23 cellular contexts compared by ENCODE assay signal in genomic region chr10:130453036-130453720, GRCh38.
"Had no signal": no experiment of that assay in that cellular context is flagged by ENCODE, and none has a peak within 500 bp of the region (broad histone marks: within the 10 kb centered on the region; RNA-seq: fewer than 3 reads in every experiment).

No MANE protein-coding gene starts in this region.

- H3K36me3 ChIP-seq: left lung, pancreas, right lobe of liver, stomach, tibial artery, upper lobe of left lung had no signal

- H3K4me1 Mint-ChIP-seq: naive thymus-derived CD8-positive, alpha-beta T cell; stimulated activated effector memory CD8-positive, alpha-beta T cell treated with anti-CD3 and anti-CD28 coated beads, Interleukin-12 subunit alpha, Interleukin-12 subunit beta, amount 100 ng/mL, for 72 hours had no signal

- ATAC-seq: effector memory CD8-positive, alpha-beta T cell; left lung; naive thymus-derived CD8-positive, alpha-beta T cell; pancreas; right lobe of liver; stimulated activated effector memory CD8-positive, alpha-beta T cell treated with anti-CD3 and anti-CD28 coated beads, Interleukin-12 subunit alpha, Interleukin-12 subunit beta, amount 100 ng/mL, for 72 hours had no signal

- H3K9me3 Mint-ChIP-seq: nephron progenitor cell had no signal

- H3K27ac ChIP-seq: hepatocyte, left lung, pancreas, right lobe of liver, stomach, tibial artery, upper lobe of left lung had no signal

- H3K27ac Mint-ChIP-seq: effector memory CD8-positive, alpha-beta T cell; naive thymus-derived CD8-positive, alpha-beta T cell; stimulated activated effector memory CD8-positive, alpha-beta T cell treated with anti-CD3 and anti-CD28 coated beads, Interleukin-12 subunit alpha, Interleukin-12 subunit beta, amount 100 ng/mL, for 72 hours had no signal

- H3K4me3 ChIP-seq: hepatocyte, left lung, pancreas, right lobe of liver, smooth muscle cell, stomach, tibial artery, upper lobe of left lung had no signal

- H3K4me1 ChIP-seq: left lung, pancreas, right lobe of liver, stomach, tibial artery, upper lobe of left lung had no signal

- DNase-seq: cortex of kidney; effector memory CD8-positive, alpha-beta T cell; erythroblast; kidney; left lung; mesenchymal stem cell; midbrain; nephron progenitor cell; occipital lobe; retina; stimulated activated CD4-positive, alpha-beta T cell treated with anti-CD3 and anti-CD28 coated beads, Interleukin-12 subunit alpha, Interleukin-12 subunit beta, amount 100 ng/mL, for 4 hours; stimulated activated CD4-positive, alpha-beta T cell treated with anti-CD3 and anti-CD28 coated beads, Interleukin-1b, Interleukin-23, amount 100 ng/mL, for 48 hours; stimulated activated CD4-positive, alpha-beta T cell treated with anti-CD3 and anti-CD28 coated beads, Interleukin-4, amount 100 ng/mL, for 24 hours; stimulated activated naive CD4-positive, alpha-beta T cell treated with Interleukin-2 at 50 U/mL for 16 hours; stomach; tibial artery had no signal

- H3K36me3 Mint-ChIP-seq: naive thymus-derived CD8-positive, alpha-beta T cell; stimulated activated effector memory CD8-positive, alpha-beta T cell treated with anti-CD3 and anti-CD28 coated beads, Interleukin-12 subunit alpha, Interleukin-12 subunit beta, amount 100 ng/mL, for 72 hours had no signal

- H3K27me3 ChIP-seq: pancreas, right lobe of liver, upper lobe of left lung had no signal

- H3K9me3 ChIP-seq: left lung, pancreas, right lobe of liver, tibial artery, upper lobe of left lung had no signal

- H3K4me3 Mint-ChIP-seq: effector memory CD8-positive, alpha-beta T cell; naive thymus-derived CD8-positive, alpha-beta T cell; nephron progenitor cell; stimulated activated effector memory CD8-positive, alpha-beta T cell treated with anti-CD3 and anti-CD28 coated beads, Interleukin-12 subunit alpha, Interleukin-12 subunit beta, amount 100 ng/mL, for 72 hours had no signal
